Comparison of ENCODE assay signal across 20 cellular contexts in the genomic region with DNA sequence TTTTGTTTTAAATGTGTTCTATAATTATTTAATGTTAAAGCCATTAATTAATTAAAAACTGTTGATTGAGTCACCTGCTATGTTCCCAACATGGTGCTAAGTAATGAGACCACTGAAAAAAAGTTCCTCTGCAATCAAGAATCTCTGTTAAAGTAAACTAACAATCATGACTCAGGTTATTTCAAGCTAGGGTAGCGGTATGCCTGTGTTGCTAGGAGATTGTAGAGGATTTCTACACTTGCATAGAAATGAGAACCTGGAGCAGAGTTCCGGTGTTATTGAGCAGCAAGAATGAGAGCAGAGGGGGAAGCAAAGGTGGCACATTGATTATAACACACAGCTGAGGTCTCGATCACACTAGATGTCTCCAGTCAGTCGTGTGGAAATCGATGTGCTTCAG. TPM values are rescaled to one million over a fixed set of nuclear protein-coding genes. Genes with fewer than 3 reads are reported as not detected.
"Had no signal": no experiment of that assay in that cellular context is flagged by ENCODE, and none has a peak within 500 bp of the region (broad histone marks: within the 10 kb centered on the region; RNA-seq: fewer than 3 reads in every experiment).

No MANE protein-coding gene starts in this region.

- H3K4me3 Mint-ChIP-seq: activated naive CD4-positive, alpha-beta T cell treated with anti-CD3 and anti-CD28 coated beads, Interleukin-2, amount 50 U/mL, for 24 hours; activated T-cell treated with anti-CD3 and anti-CD28 coated beads, Interleukin-2, amount 50 U/mL, for 72 hours; effector memory CD8-positive, alpha-beta T cell; naive thymus-derived CD8-positive, alpha-beta T cell; stimulated activated naive B cell treated with anti-CD40 and anti-IgM and Interleukin-4, amounts not matched to agents 10 μg/mL and 1 μg/mL and 100 μg/mL, for 72 hours had no signal

- H3K4me1 ChIP-seq: adrenal gland, spleen had no signal

- H3K4me3 ChIP-seq: adrenal gland, spleen had no signal

- DNase-seq: activated CD8-positive, alpha-beta memory T cell treated with anti-CD3 and anti-CD28 coated beads for 24 hours; activated CD8-positive, alpha-beta memory T cell treated with anti-CD3 and anti-CD28 coated beads, Interleukin-2, amount 50 U/mL, for 48 hours; activated gamma-delta T cell; activated T-cell treated with anti-CD3 and anti-CD28 coated beads, Interleukin-2, amount 50 U/mL, for 72 hours; adrenal gland; effector memory CD8-positive, alpha-beta T cell; erythroblast; mesendoderm; naive thymus-derived CD8-positive, alpha-beta T cell; spleen; stimulated activated naive B cell treated with anti-CD40 and anti-IgM and Interleukin-4, amounts not matched to agents 10 μg/mL and 1 μg/mL and 100 μg/mL, for 72 hours had no signal

- H3K36me3 ChIP-seq: adrenal gland, spleen had no signal

- H3K9me3 ChIP-seq: adrenal gland, spleen had no signal

- H3K36me3 Mint-ChIP-seq: activated naive CD4-positive, alpha-beta T cell treated with anti-CD3 and anti-CD28 coated beads, Interleukin-2, amount 50 U/mL, for 24 hours; stimulated activated naive B cell treated with anti-CD40 and anti-IgM and Interleukin-4, amounts not matched to agents 10 μg/mL and 1 μg/mL and 100 μg/mL, for 72 hours had no signal

- H3K4me1 Mint-ChIP-seq: activated naive CD4-positive, alpha-beta T cell treated with anti-CD3 and anti-CD28 coated beads, Interleukin-2, amount 50 U/mL, for 24 hours; naive thymus-derived CD8-positive, alpha-beta T cell; stimulated activated naive B cell treated with anti-CD40 and anti-IgM and Interleukin-4, amounts not matched to agents 10 μg/mL and 1 μg/mL and 100 μg/mL, for 72 hours had no signal

- H3K9me3 Mint-ChIP-seq: effector memory CD8-positive, alpha-beta T cell had no signal

- ATAC-seq: activated CD4-positive, CD25-positive, alpha-beta regulatory T cell treated with anti-CD3 and anti-CD28 coated beads, Interleukin-2, amount 50 U/mL, for 24 hours; activated T-cell treated with anti-CD3 and anti-CD28 coated beads, Interleukin-2, amount 50 U/mL, for 72 hours; effector memory CD8-positive, alpha-beta T cell; naive thymus-derived CD8-positive, alpha-beta T cell; stimulated activated naive B cell treated with anti-CD40 and anti-IgM and Interleukin-4, amounts not matched to agents 10 μg/mL and 1 μg/mL and 100 μg/mL, for 72 hours had no signal

- H3K27ac ChIP-seq: adrenal gland, spleen had no signal

- H3K27me3 ChIP-seq: adrenal gland, spleen had no signal

- H3K27ac Mint-ChIP-seq: activated naive CD4-positive, alpha-beta T cell treated with anti-CD3 and anti-CD28 coated beads, Interleukin-2, amount 50 U/mL, for 24 hours; activated T-cell treated with anti-CD3 and anti-CD28 coated beads, Interleukin-2, amount 50 U/mL, for 72 hours; effector memory CD8-positive, alpha-beta T cell; naive thymus-derived CD8-positive, alpha-beta T cell; stimulated activated naive B cell treated with anti-CD40 and anti-IgM and Interleukin-4, amounts not matched to agents 10 μg/mL and 1 μg/mL and 100 μg/mL, for 72 hours had no signal

RNA-seq across cellular contexts. Expression of gene C3orf85, which starts 41.4 kb away (rescaled TPM):
- total RNA-seq: activated T-cell treated with anti-CD3 and anti-CD28 coated beads, Interleukin-2, amount 50 U/mL, for 72 hours; adrenal gland; cardiac septum; dermis microvascular lymphatic vessel endothelial cell; frontal cortex; kidney epithelial cell; mucosa of gallbladder; naive thymus-derived CD8-positive, alpha-beta T cell; spleen; T-helper 1 cell treated with Interleukin-12 subunit alpha and Interleukin-12 subunit beta and Interleukin-4 antibody, amounts not matched to agents 30 ng/mL and 1 ng/mL, for 36 hours; ureter had no signal
- polyA plus RNA-seq: adrenal gland; naive thymus-derived CD8-positive, alpha-beta T cell; spleen had no signal

RNA-seq across cellular contexts. Expression of gene MORC1, which starts 60.0 kb away (rescaled TPM):
- total RNA-seq: activated T-cell treated with anti-CD3 and anti-CD28 coated beads, Interleukin-2, amount 50 U/mL, for 72 hours; cardiac septum; dermis microvascular lymphatic vessel endothelial cell; kidney epithelial cell; mucosa of gallbladder; naive thymus-derived CD8-positive, alpha-beta T cell; T-helper 1 cell treated with Interleukin-12 subunit alpha and Interleukin-12 subunit beta and Interleukin-4 antibody, amounts not matched to agents 30 ng/mL and 1 ng/mL, for 36 hours; ureter had no signal
- polyA plus RNA-seq: naive thymus-derived CD8-positive, alpha-beta T cell had no signal
